In genomic region chr7:99331002-99331401, GRCh38 we compare ENCODE assay signal across 12 cellular contexts. TPM values are rescaled to one million over a fixed set of nuclear protein-coding genes. Genes with fewer than 3 reads are reported as not detected.
DNase-seq lines count a peak whose midpoint lies in the region; ATAC-seq lines count a peak whose summit lies in the region.
"Had no signal": no experiment of that assay in that cellular context is flagged by ENCODE, and none has a peak within 500 bp of the region (broad histone marks: within the 10 kb centered on the region; RNA-seq: fewer than 3 reads in every experiment).

No MANE protein-coding gene starts in this region.

- H3K27ac ChIP-seq in SJSA1 (peak overlapping the region; percentile 11; the same call in 1 of the 2 replicates), esophagus (ENCODE audit: low read depth in 2 of 2, low read length in 1 of 2) (peak overlapping the region; percentile 73 to 76)

- H3K4me1 ChIP-seq in SJSA1 (replicated peaks) (peaks cover 17% of the 10 kb centered on the region), esophagus (ENCODE audit: control insufficient read depth in 2 of 2, insufficient read depth in 2 of 2, low read length in 1 of 2) (no peaks in the 10 kb centered on the region)

- CTCF ChIA-PET in activated naive CD4-positive, alpha-beta T cell treated with anti-CD3 and anti-CD28 coated beads for 36 hours (lab: Charles Lee), result interaction anchor here (0.6 kb wide), 1 partner anchor 233 kb away, joined by 3 read pairs; no protein-coding TSS in a partner anchor

- H3K9me3 ChIP-seq in SJSA1 (replicated peaks) (no peaks in the 10 kb centered on the region), esophagus (ENCODE audit: control insufficient read depth in 2 of 2, insufficient read depth in 1 of 2, low read depth in 1 of 2, low read length in 1 of 2) (no peaks in the 10 kb centered on the region)

- no peaks in the 10 kb centered on the region for H3K27me3 Mint-ChIP-seq in activated naive CD4-positive, alpha-beta T cell treated with anti-CD3 and anti-CD28 coated beads for 36 hours (ENCODE audit: low read depth)

- peak; percentile 57 for DNase-seq in activated naive CD4-positive, alpha-beta T cell treated with anti-CD3 and anti-CD28 coated beads for 36 hours
- no peak for DNase-seq in activated naive CD4-positive, alpha-beta T cell treated with anti-CD3 and anti-CD28 coated beads, Interleukin-2, amount 50 U/mL, for 16 hours
- DNase-seq in SJSA1 (ENCODE audit: low read depth in 1 of 2, low spot score in 2 of 2) (no peak), NOMO-1 treated with dmso at 0.1 percent for 144 hours (lab: John Stamatoyannopoulos, UW; ENCODE audit: unreplicated experiment) (no peak), RPMI8226 (no peak)
- DNase-seq in stimulated activated effector memory CD8-positive, alpha-beta T cell treated with anti-CD3 and anti-CD28 coated beads, Interleukin-12 subunit alpha, Interleukin-12 subunit beta, amount 100 ng/mL, for 72 hours (ENCODE audit: low spot score in 2 of 2), result no peak
- DNase-seq: cortex of kidney; SHP77; stimulated activated CD4-positive, alpha-beta T cell treated with anti-CD3 and anti-CD28 coated beads, Interleukin-2, amount 100 ng/mL, for 48 hours had no signal

- no peaks in the 10 kb centered on the region for H3K9me3 Mint-ChIP-seq in activated naive CD4-positive, alpha-beta T cell treated with anti-CD3 and anti-CD28 coated beads for 36 hours
- no peaks in the 10 kb centered on the region for H3K9me3 Mint-ChIP-seq in stimulated activated effector memory CD8-positive, alpha-beta T cell treated with anti-CD3 and anti-CD28 coated beads, Interleukin-12 subunit alpha, Interleukin-12 subunit beta, amount 100 ng/mL, for 72 hours

- peak; percentile 45 for ATAC-seq in stimulated activated effector memory CD8-positive, alpha-beta T cell treated with anti-CD3 and anti-CD28 coated beads, Interleukin-12 subunit alpha, Interleukin-12 subunit beta, amount 100 ng/mL, for 72 hours
- ATAC-seq in GM19397 (IDR thresholded peaks at IDR 0.05; ENCODE audit: unreplicated experiment), result no peak

- H3K4me3 ChIP-seq in SJSA1 (no peak overlapping the region), esophagus (ENCODE audit: low read depth in 1 of 2, low read length in 2 of 2) (no peak overlapping the region)

- peaks cover 10% of the 10 kb centered on the region for H3K36me3 Mint-ChIP-seq in activated naive CD4-positive, alpha-beta T cell treated with anti-CD3 and anti-CD28 coated beads for 36 hours (ENCODE audit: low read depth)
- H3K36me3 Mint-ChIP-seq in stimulated activated effector memory CD8-positive, alpha-beta T cell treated with anti-CD3 and anti-CD28 coated beads, Interleukin-12 subunit alpha, Interleukin-12 subunit beta, amount 100 ng/mL, for 72 hours, result peaks cover 72% of the 10 kb centered on the region

- peak overlapping the region; percentile 92 for H3K27ac Mint-ChIP-seq in activated naive CD4-positive, alpha-beta T cell treated with anti-CD3 and anti-CD28 coated beads for 36 hours
- H3K27ac Mint-ChIP-seq in stimulated activated effector memory CD8-positive, alpha-beta T cell treated with anti-CD3 and anti-CD28 coated beads, Interleukin-12 subunit alpha, Interleukin-12 subunit beta, amount 100 ng/mL, for 72 hours, result peak overlapping the region; percentile 65

- 84 to 92% methylated on average over 2 of the region's 2 CpGs for whole genome bisulfite sequencing in esophagus, 2 donors

- peaks cover 60% of the 10 kb centered on the region for H3K4me1 Mint-ChIP-seq in activated naive CD4-positive, alpha-beta T cell treated with anti-CD3 and anti-CD28 coated beads for 36 hours (ENCODE audit: low read depth)
- peaks cover 55% of the 10 kb centered on the region for H3K4me1 Mint-ChIP-seq in stimulated activated effector memory CD8-positive, alpha-beta T cell treated with anti-CD3 and anti-CD28 coated beads, Interleukin-12 subunit alpha, Interleukin-12 subunit beta, amount 100 ng/mL, for 72 hours

- H3K4me3 Mint-ChIP-seq in activated naive CD4-positive, alpha-beta T cell treated with anti-CD3 and anti-CD28 coated beads for 36 hours, result peak overlapping the region; percentile 6
- H3K4me3 Mint-ChIP-seq in stimulated activated effector memory CD8-positive, alpha-beta T cell treated with anti-CD3 and anti-CD28 coated beads, Interleukin-12 subunit alpha, Interleukin-12 subunit beta, amount 100 ng/mL, for 72 hours, result peak overlapping the region; percentile 58

- H3K27me3 ChIP-seq in SJSA1 (replicated peaks) (no peaks in the 10 kb centered on the region), esophagus (ENCODE audit: control insufficient read depth in 1 of 2, insufficient read depth in 2 of 2, low read length in 2 of 2) (no peaks in the 10 kb centered on the region)

- intact Hi-C loops in activated naive CD4-positive, alpha-beta T cell treated with anti-CD3 and anti-CD28 coated beads for 36 hours (cut with micrococcal nuclease), result no loop called here

- peaks cover 53% of the 10 kb centered on the region for H3K36me3 ChIP-seq in SJSA1
- peaks cover 0 to 8% of the 10 kb centered on the region in 2 donors for H3K36me3 ChIP-seq in esophagus (ENCODE audit: control insufficient read depth in 2 of 2, insufficient read depth in 2 of 2, low read length in 1 of 2)

RNA-seq across cellular contexts. Expression of gene ARPC1A, which starts 5.3 kb away (rescaled TPM):
- total RNA-seq in activated naive CD4-positive, alpha-beta T cell treated with anti-CD3 and anti-CD28 coated beads for 36 hours, result 10 to 100 TPM; 41.5 to 47.7 TPM
- total RNA-seq in SJSA1 (2014; rRNA removed; shearing (Covaris generic)), result 186 and 242 TPM in 2 replicates
- polyA plus RNA-seq in esophagus, result 100 to 1,000 TPM; 150 to 209 TPM

RNA-seq across cellular contexts. Expression of gene ARPC1B, which starts 43.5 kb away (rescaled TPM):
- total RNA-seq in activated naive CD4-positive, alpha-beta T cell treated with anti-CD3 and anti-CD28 coated beads for 36 hours, result 100 to 1,000 TPM; 334 to 345 TPM
- 231 and 362 TPM in 2 replicates for total RNA-seq in SJSA1 (2014; rRNA removed; shearing (Covaris generic))
- polyA plus RNA-seq in esophagus, result 10 to 100 TPM; 18.0 to 55.7 TPM

RNA-seq across cellular contexts. Expression of gene MYH16, which starts 58.4 kb away (rescaled TPM):
- not detected for total RNA-seq in activated naive CD4-positive, alpha-beta T cell treated with anti-CD3 and anti-CD28 coated beads for 36 hours
- total RNA-seq in SJSA1 (2014; rRNA removed; shearing (Covaris generic)), result 0.41 TPM in 1 of 2 replicates, not detected in the other
- polyA plus RNA-seq in esophagus, result under 1 TPM in 1 of 2 donors, not detected in 1; 0.04 TPM
- total RNA-seq: urinary bladder had no signal
- polyA plus RNA-seq: urinary bladder had no signal
